Comparison of ENCODE assay signal across 26 cellular contexts in genomic region chr4:125828316-125828715, GRCh38.
"Had no signal": no experiment of that assay in that cellular context is flagged by ENCODE, and none has a peak within 500 bp of the region (broad histone marks: within the 10 kb centered on the region; RNA-seq: fewer than 3 reads in every experiment).

No MANE protein-coding gene starts in this region.

- ATAC-seq: left cardiac atrium; left lobe of liver; mucosa of descending colon; naive thymus-derived CD4-positive, alpha-beta T cell; natural killer cell treated with Interleukin-12 subunit alpha and Interleukin-12 subunit beta and Interleukin-15 and Interleukin-18, amount 100 ng/mL, for 72 hours; pancreas; right cardiac atrium; sciatic nerve; stimulated activated effector memory CD8-positive, alpha-beta T cell treated with anti-CD3 and anti-CD28 coated beads, Interleukin-12 subunit alpha, Interleukin-12 subunit beta, amount 100 ng/mL, for 72 hours had no signal

- H3K27ac ChIP-seq: pancreas, prostate gland, skin epidermis, spleen, tibial nerve, upper lobe of left lung had no signal

- FAIRE-seq: keratinocyte, pancreas, urothelium cell line had no signal

- DNase-seq: head of caudate nucleus; hippocampal formation; kidney glomerular epithelial cell; left cardiac atrium; midbrain; mucosa of descending colon; naive thymus-derived CD4-positive, alpha-beta T cell; pancreas; posterior cingulate gyrus; retina; right cardiac atrium; spleen; stimulated activated CD4-positive, alpha-beta T cell treated with anti-CD3 and anti-CD28 coated beads, Interleukin-4, amount 100 ng/mL, for 24 hours; stimulated activated naive CD4-positive, alpha-beta T cell; substantia nigra had no signal

- H3K27me3 ChIP-seq: pancreas, spleen, tibial nerve, upper lobe of left lung had no signal

- H3K4me3 ChIP-seq: lung, mucosa of descending colon, pancreas, prostate gland, skin epidermis, spleen, tibial nerve, upper lobe of left lung had no signal

- H3K4me1 ChIP-seq: pancreas, prostate gland, spleen, tibial nerve, upper lobe of left lung had no signal

- H3K36me3 ChIP-seq: pancreas, prostate gland, spleen, tibial nerve, upper lobe of left lung had no signal

- H3K9me3 ChIP-seq: mucosa of descending colon, pancreas, prostate gland, spleen, tibial nerve, upper lobe of left lung had no signal
